8 cellular contexts compared by ENCODE assay signal in genomic region chrX:15789979-15790765, GRCh38. TPM values are rescaled to one million over a fixed set of nuclear protein-coding genes. Genes with fewer than 3 reads are reported as not detected.
DNase-seq lines count a peak whose midpoint lies in the region; ATAC-seq, FAIRE-seq and TF ChIP-seq lines count a peak whose summit lies in the region.

Gene ZRSR2 (plus strand): TSS chrX:15790484. CDS start chrX:15790496, 12 bp downstream.

- peaks cover 23% of the 10 kb centered on the region for H4K20me1 ChIP-seq in BLaER1

- H3K27me3 ChIP-seq in BLaER1 = peaks cover 6% of the 10 kb centered on the region; the same call in 1 of the 2 replicates
- H3K27me3 ChIP-seq in liver (ENCODE audit: control insufficient read depth in 4 of 4, insufficient read depth in 4 of 4, low read length in 3 of 4) = no peaks in the 10 kb centered on the region

- WGBS in liver = under 1% methylated on average over 55 of the region's 55 CpGs

- DNase-seq in GM19239 (ENCODE audit: insufficient read length, low spot score) (peak; percentile 43), NCI-H524 treated with DMSO at 0.1 percent for 48 hours (lab: John Stamatoyannopoulos, UW) (peak; percentile 41), dedifferentiated amniotic fluid mesenchymal stem cell (ENCODE audit: extremely low spot score) (peak; percentile 81)
- peak; percentile 90 for DNase-seq in activated CD4-positive, alpha-beta T cell treated with anti-CD3 and anti-CD28 coated beads for 48 hours
- peak; percentile 84 for DNase-seq in stimulated activated CD4-positive, alpha-beta T cell treated with anti-CD3 and anti-CD28 coated beads, Interleukin-4, amount 100 ng/mL, for 1 hour

- H3K4me1 ChIP-seq in BLaER1 = peaks cover 20% of the 10 kb centered on the region
- peaks cover 0 to 13% (median 11%) of the 10 kb centered on the region in 4 donors for H3K4me1 ChIP-seq in liver (ENCODE audit: control insufficient read depth in 4 of 4, insufficient read depth in 4 of 4, low read length in 3 of 4)

- no peak for TF ChIP-seq CTCF in liver (IDR thresholded peaks at IDR 0.05; ENCODE audit: low read depth, low read length, missing input control)

- H3K27ac ChIP-seq in BLaER1 (peak within 1 kb of the TSS; percentile 47), liver (ENCODE audit: low read depth in 1 of 2, low read length in 2 of 2) (peak within 1 kb of the TSS; percentile 72 to 86)

- FAIRE-seq in GM19239 (lab: Jason Lieb, UNC) = peak; percentile 100

- H3K4me2 ChIP-seq in BLaER1 = peak within 1 kb of the TSS; percentile 80

- ATAC-seq in HG03439 (IDR thresholded peaks at IDR 0.05; ENCODE audit: unreplicated experiment) = peak; percentile 95

- peaks cover 18% of the 10 kb centered on the region for H3K36me3 ChIP-seq in BLaER1
- H3K36me3 ChIP-seq in liver (ENCODE audit: control insufficient read depth in 4 of 4, insufficient read depth in 3 of 4, low read depth in 1 of 4, low read length in 3 of 4) = no peaks in the 10 kb centered on the region

- TF ChIP-seq RAD21 in liver (IDR thresholded peaks at IDR 0.05) = no peak

- H3K9me3 ChIP-seq in BLaER1 (no peaks in the 10 kb centered on the region), liver (ENCODE audit: control insufficient read depth in 4 of 4, low read length in 3 of 4) (no peaks in the 10 kb centered on the region)

- peak within 1 kb of the TSS; percentile 79 for H3K9ac ChIP-seq in BLaER1
- peak within 1 kb of the TSS; percentile 20 to 37 for H3K9ac ChIP-seq in liver (ENCODE audit: low read depth in 1 of 2, low read length in 2 of 2)

- H3K4me3 ChIP-seq in BLaER1 (peak within 1 kb of the TSS; percentile 75), liver (ENCODE audit: low read depth in 1 of 3, low read length in 3 of 3) (peak within 1 kb of the TSS; percentile 65 to 99 (median 81))

TF ChIP-seq in liver, 16 proteins besides CTCF, POLR2A, EP300 and RAD21:
- peak; percentile 97 for TF ChIP-seq YY1 (IDR thresholded peaks at IDR 0.05)
- peak in 1 of 2 donors; percentile 4 for TF ChIP-seq RXRA (IDR thresholded peaks at IDR 0.05)
- peak in 1 of 2 donors; percentile 25 for TF ChIP-seq HNF4A (conservative IDR thresholded peaks at IDR 0.05)
- no peak for TF ChIP-seq ATF3 (IDR thresholded peaks at IDR 0.05)
- peak in 1 of 2 donors; percentile 57 for TF ChIP-seq GABPA (IDR thresholded peaks at IDR 0.05 in 1 of 2, conservative IDR thresholded peaks at IDR 0.05 in 1 of 2)
- TF ChIP-seq FOXA1 (IDR thresholded peaks at IDR 0.05) = no peak

RNA-seq across cellular contexts. Expression of gene ZRSR2, which starts in this region (rescaled TPM):
- 1 to 10 TPM; 1.4 to 2.8 TPM for total RNA-seq in liver
- polyA plus RNA-seq in liver = 1 to 10 TPM; 3.1 to 7.0 TPM

Comparison
In these comparisons a context has a peak if more than half of its experiments do, and no peak if none do; other contexts are left out.
1. Peak in every context shown above with its lines: DNase-seq, ATAC-seq, H3K4me3 ChIP-seq and H3K27ac ChIP-seq.